Comparison of ENCODE assay signal across 15 cellular contexts in genomic region chr3:106814231-106814630, GRCh38.
DNase-seq lines count a peak whose midpoint lies in the region; ATAC-seq and TF ChIP-seq lines count a peak whose summit lies in the region.
"Had no signal": no experiment of that assay in that cellular context is flagged by ENCODE, and none has a peak within 500 bp of the region (broad histone marks: within the 10 kb centered on the region; RNA-seq: fewer than 3 reads in every experiment).

No MANE protein-coding gene starts in this region.

- ATAC-seq in left ventricle myocardium superior, result peak; percentile 90
- peak; percentile 69 for ATAC-seq in sciatic nerve
- ATAC-seq in HG03565 (IDR thresholded peaks at IDR 0.05; ENCODE audit: unreplicated experiment), result no peak
- ATAC-seq in activated CD8-positive, alpha-beta memory T cell treated with anti-CD3 and anti-CD28 coated beads, Interleukin-2, amount 10 ng/mL, durations not matched to agents 7 days and 5 days, result no peak

- H3K4me1 ChIP-seq in SJCRH30, result peaks cover 50% of the 10 kb centered on the region
- H3K4me1 ChIP-seq: gastrocnemius medialis had no signal

- no peak overlapping the region for H3K4me3 Mint-ChIP-seq in nephron progenitor cell
- no peak overlapping the region for H3K4me3 Mint-ChIP-seq in activated CD8-positive, alpha-beta memory T cell treated with anti-CD3 and anti-CD28 coated beads, Interleukin-2, amount 10 ng/mL, durations not matched to agents 7 days and 5 days
- H3K4me3 Mint-ChIP-seq: activated naive CD8-positive, alpha-beta T cell treated with anti-CD3 and anti-CD28 coated beads for 36 hours; CD8-positive, alpha-beta memory T cell had no signal

- TF ChIP-seq CTCF in nephron progenitor cell (IDR thresholded peaks at IDR 0.05), result no peak

- no peak overlapping the region for H3K4me3 ChIP-seq in SJCRH30
- H3K4me3 ChIP-seq: gastrocnemius medialis had no signal

- no peaks in the 10 kb centered on the region for H3K36me3 ChIP-seq in SJCRH30
- H3K36me3 ChIP-seq: gastrocnemius medialis had no signal

- H3K27ac ChIP-seq in SJCRH30, result peak overlapping the region; percentile 90
- H3K27ac ChIP-seq: 22Rv1, gastrocnemius medialis had no signal

- no peak overlapping the region for H3K27ac Mint-ChIP-seq in nephron progenitor cell
- no peak overlapping the region for H3K27ac Mint-ChIP-seq in activated CD8-positive, alpha-beta memory T cell treated with anti-CD3 and anti-CD28 coated beads, Interleukin-2, amount 10 ng/mL, durations not matched to agents 7 days and 5 days
- H3K27ac Mint-ChIP-seq: activated naive CD8-positive, alpha-beta T cell treated with anti-CD3 and anti-CD28 coated beads for 36 hours; CD8-positive, alpha-beta memory T cell had no signal

- intact Hi-C loops in left ventricle myocardium superior (cut with micrococcal nuclease) (no loop called here), sciatic nerve (cut with DNase I) (no loop called here)

- no peaks in the 10 kb centered on the region for H3K36me3 Mint-ChIP-seq in nephron progenitor cell (ENCODE audit: low read depth)
- H3K36me3 Mint-ChIP-seq in activated CD8-positive, alpha-beta memory T cell treated with anti-CD3 and anti-CD28 coated beads, Interleukin-2, amount 10 ng/mL, durations not matched to agents 7 days and 5 days, result no peaks in the 10 kb centered on the region
- H3K36me3 Mint-ChIP-seq: activated naive CD8-positive, alpha-beta T cell treated with anti-CD3 and anti-CD28 coated beads for 36 hours; CD8-positive, alpha-beta memory T cell had no signal

- peaks cover 2% of the 10 kb centered on the region for H3K27me3 Mint-ChIP-seq in nephron progenitor cell (ENCODE audit: low read depth, poor library complexity)
- H3K27me3 Mint-ChIP-seq in activated CD8-positive, alpha-beta memory T cell treated with anti-CD3 and anti-CD28 coated beads, Interleukin-2, amount 10 ng/mL, durations not matched to agents 7 days and 5 days, result no peaks in the 10 kb centered on the region
- H3K27me3 Mint-ChIP-seq: activated naive CD8-positive, alpha-beta T cell treated with anti-CD3 and anti-CD28 coated beads for 36 hours; CD8-positive, alpha-beta memory T cell had no signal

- H3K9me3 ChIP-seq in SJCRH30 (replicated peaks), result no peaks in the 10 kb centered on the region
- H3K9me3 ChIP-seq: gastrocnemius medialis had no signal

- CTCF ChIA-PET in activated CD8-positive, alpha-beta memory T cell treated with anti-CD3 and anti-CD28 coated beads, Interleukin-2, amount 10 ng/mL, durations not matched to agents 7 days and 5 days (lab: Charles Lee), result no interaction called here

- no peaks in the 10 kb centered on the region for H3K4me1 Mint-ChIP-seq in nephron progenitor cell
- H3K4me1 Mint-ChIP-seq in activated CD8-positive, alpha-beta memory T cell treated with anti-CD3 and anti-CD28 coated beads, Interleukin-2, amount 10 ng/mL, durations not matched to agents 7 days and 5 days, result no peaks in the 10 kb centered on the region
- H3K4me1 Mint-ChIP-seq: activated naive CD8-positive, alpha-beta T cell treated with anti-CD3 and anti-CD28 coated beads for 36 hours; CD8-positive, alpha-beta memory T cell had no signal

- no peaks in the 10 kb centered on the region for H3K9me3 Mint-ChIP-seq in nephron progenitor cell
- H3K9me3 Mint-ChIP-seq in activated CD8-positive, alpha-beta memory T cell treated with anti-CD3 and anti-CD28 coated beads, Interleukin-2, amount 10 ng/mL, durations not matched to agents 7 days and 5 days (ENCODE audit: low read depth), result no peaks in the 10 kb centered on the region
- H3K9me3 Mint-ChIP-seq: activated naive CD8-positive, alpha-beta T cell treated with anti-CD3 and anti-CD28 coated beads for 36 hours; CD8-positive, alpha-beta memory T cell had no signal

- no peaks in the 10 kb centered on the region for H3K27me3 ChIP-seq in SJCRH30
- H3K27me3 ChIP-seq: gastrocnemius medialis had no signal

- DNase-seq in DMS53 (lab: John Stamatoyannopoulos, UW) (peak; percentile 6), DMS53 treated with DMSO at 0.1 percent for 48 hours (lab: John Stamatoyannopoulos, UW; ENCODE audit: unreplicated experiment) (no peak), SJCRH30 (peak; percentile 71 to 79), left ventricle myocardium superior (peak; percentile 61), sciatic nerve (ENCODE audit: low spot score) (no peak), nephron progenitor cell (no peak)
- no peak for DNase-seq in activated CD8-positive, alpha-beta memory T cell treated with anti-CD3 and anti-CD28 coated beads, Interleukin-2, amount 10 ng/mL, durations not matched to agents 7 days and 5 days
- DNase-seq: activated CD4-positive, CD25-positive, alpha-beta regulatory T cell treated with anti-CD3 and anti-CD28 coated beads, Interleukin-2, amount 50 U/mL, for 72 hours; activated naive CD8-positive, alpha-beta T cell treated with anti-CD3 and anti-CD28 coated beads for 36 hours; CD8-positive, alpha-beta memory T cell; KBM-7; NCI-H187 had no signal

Comparison
In these comparisons a context has a peak if more than half of its experiments do, and no peak if none do; other contexts are left out.
1. DNase-seq: peak in DMS53 (single experiment), SJCRH30 (2 of 2) and left ventricle myocardium superior (single experiment); none in DMS53 treated with DMSO at 0.1 percent for 48 hours (single experiment), sciatic nerve (single experiment), nephron progenitor cell (single experiment) and activated CD8-positive, alpha-beta memory T cell treated with anti-CD3 and anti-CD28 coated beads, Interleukin-2, amount 10 ng/mL, durations not matched to agents 7 days and 5 days (single experiment).
2. ATAC-seq: peak in left ventricle myocardium superior (single experiment) and sciatic nerve (single experiment); none in HG03565 (single experiment) and activated CD8-positive, alpha-beta memory T cell treated with anti-CD3 and anti-CD28 coated beads, Interleukin-2, amount 10 ng/mL, durations not matched to agents 7 days and 5 days (single experiment).